Comparison of ENCODE assay signal across 8 cellular contexts in the genomic region with DNA sequence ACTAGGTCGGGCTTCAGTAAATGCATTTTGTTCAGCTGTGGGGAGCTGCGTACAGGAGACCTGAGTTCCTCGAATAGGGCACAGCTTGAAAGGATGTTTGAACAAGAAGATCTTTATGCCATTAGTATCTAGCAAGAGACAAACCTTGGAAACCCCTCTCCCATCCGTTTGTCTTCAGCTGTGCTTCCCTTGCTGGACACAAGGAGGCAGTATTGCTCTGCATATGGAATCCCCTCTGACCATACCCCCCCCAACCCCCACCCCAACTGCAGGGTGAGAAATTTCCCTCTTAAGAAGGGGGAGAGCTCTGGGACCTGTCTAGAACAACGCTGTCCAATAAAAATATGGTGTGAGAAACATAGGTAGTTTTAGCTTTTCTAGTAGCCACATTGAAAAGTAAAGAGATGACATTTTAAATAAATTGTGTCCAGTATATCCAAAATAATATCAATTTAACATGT.
DNase-seq lines count a peak whose midpoint lies in the region; ATAC-seq and TF ChIP-seq lines count a peak whose summit lies in the region.

No MANE protein-coding gene starts in this region.

- peak overlapping the region; percentile 93 for H3K4me3 ChIP-seq in astrocyte of the spinal cord (ENCODE audit: low read depth, low read length)
- peak overlapping the region; percentile 90 for H3K4me3 ChIP-seq in iPS-20b (ENCODE audit: low read length)
- H3K4me3 ChIP-seq in skin epidermis = peak overlapping the region; percentile 61 to 97 (median 89)

- H3K36me3 ChIP-seq in iPS-20b (ENCODE audit: insufficient read depth, low read depth, low read length) = peaks cover 23% of the 10 kb centered on the region

- ATAC-seq in HG03432 (IDR thresholded peaks at IDR 0.05; ENCODE audit: unreplicated experiment) (no peak), HG03469 (IDR thresholded peaks at IDR 0.05; ENCODE audit: unreplicated experiment) (no peak)

- TF ChIP-seq CTCF in GM10266 (IDR thresholded peaks at IDR 0.05; ENCODE audit: control insufficient read depth, insufficient read depth, low read depth, missing control alignments) = peak; percentile 83
- peak; percentile 88 for TF ChIP-seq CTCF in astrocyte of the spinal cord (IDR thresholded peaks at IDR 0.05; ENCODE audit: low read depth, low read length)

- peaks cover 13% of the 10 kb centered on the region; the same call in 1 of the 2 replicates for H3K4me1 ChIP-seq in iPS-20b (ENCODE audit: insufficient read depth, low read length)

- H3K9me3 ChIP-seq in iPS-20b (ENCODE audit: insufficient read depth, low read depth, low read length) = no peaks in the 10 kb centered on the region

- no peak overlapping the region for H3K27ac ChIP-seq in iPS-20b (ENCODE audit: low read length)
- H3K27ac ChIP-seq in skin epidermis = no peak overlapping the region

- H3K9ac ChIP-seq in iPS-20b (ENCODE audit: low read depth, low read length) = peak overlapping the region; percentile 89; the same call in 1 of the 2 replicates

- in situ Hi-C loops in astrocyte of the spinal cord (cut with HindIII; ENCODE audit: low sequenced_read_pairs) = no loop called here

- DNase-seq in GM10266 (ENCODE audit: extremely low spot score) (peak; percentile 78), NCI-H1417 (lab: John Stamatoyannopoulos, UW) (peak; percentile 62 to 83 (median 79)), T-helper 22 cell (ENCODE audit: low read depth) (peak; percentile 48), astrocyte of the spinal cord (ENCODE audit: low read depth, low spot score) (peak; percentile 74)

- H3K27me3 ChIP-seq in iPS-20b (ENCODE audit: insufficient read depth, low read length) = peaks cover 8% of the 10 kb centered on the region; the same call in 1 of the 2 replicates
